8 cellular contexts compared by ENCODE assay signal in genomic region chr11:30585067-30585891, GRCh38. TPM values are rescaled to one million over a fixed set of nuclear protein-coding genes. Genes with fewer than 3 reads are reported as not detected.
DNase-seq lines count a peak whose midpoint lies in the region; ATAC-seq and TF ChIP-seq lines count a peak whose summit lies in the region.

No MANE protein-coding gene starts in this region.

- no peak for DNase-seq in AG10803 (ENCODE audit: low read depth)
- DNase-seq in T-helper 2 cell treated with Interferon-gamma antibody and Interleukin-4, amounts not matched to agents 5 μg/mL and 100 μg/mL, for 36 hours (ENCODE audit: low spot score) = no peak
- DNase-seq in foreskin fibroblast = no peak
- DNase-seq in DMS153 treated with DMSO at 0.1 percent for 48 hours (lab: John Stamatoyannopoulos, UW; ENCODE audit: unreplicated experiment) = no peak
- no peak for DNase-seq in dermis blood vessel endothelial cell

- H3K4me1 Mint-ChIP-seq in T-helper 2 cell treated with Interferon-gamma antibody and Interleukin-4, amounts not matched to agents 5 μg/mL and 100 μg/mL, for 36 hours (ENCODE audit: low read depth) = no peaks in the 10 kb centered on the region
- peaks cover 41% of the 10 kb centered on the region for H3K4me1 Mint-ChIP-seq in nephron

- no peaks in the 10 kb centered on the region for H3K9me3 Mint-ChIP-seq in T-helper 2 cell treated with Interferon-gamma antibody and Interleukin-4, amounts not matched to agents 5 μg/mL and 100 μg/mL, for 36 hours
- no peaks in the 10 kb centered on the region for H3K9me3 Mint-ChIP-seq in nephron

- H3K4me3 Mint-ChIP-seq in T-helper 2 cell treated with Interferon-gamma antibody and Interleukin-4, amounts not matched to agents 5 μg/mL and 100 μg/mL, for 36 hours = peak overlapping the region; percentile 36
- peak overlapping the region; percentile 79 to 92 (median 84) for H3K4me3 Mint-ChIP-seq in nephron

- peaks cover 53% of the 10 kb centered on the region for H3K27me3 Mint-ChIP-seq in T-helper 2 cell treated with Interferon-gamma antibody and Interleukin-4, amounts not matched to agents 5 μg/mL and 100 μg/mL, for 36 hours (ENCODE audit: low read depth)
- H3K27me3 Mint-ChIP-seq in nephron (ENCODE audit: low read depth) = peaks cover 64% of the 10 kb centered on the region

- ATAC-seq in GM21390 (IDR thresholded peaks at IDR 0.05; ENCODE audit: unreplicated experiment) (peak; percentile 29), HG03457 (IDR thresholded peaks at IDR 0.05; ENCODE audit: unreplicated experiment) (no peak)

- no peak overlapping the region for H3K27ac Mint-ChIP-seq in T-helper 2 cell treated with Interferon-gamma antibody and Interleukin-4, amounts not matched to agents 5 μg/mL and 100 μg/mL, for 36 hours
- H3K27ac Mint-ChIP-seq in nephron = peak overlapping the region; percentile 62 to 89 (median 85)

- no peak for TF ChIP-seq CTCF in AG10803 (conservative IDR thresholded peaks at IDR 0.05; ENCODE audit: low read length)
- no peak for TF ChIP-seq CTCF in foreskin fibroblast (IDR thresholded peaks at IDR 0.05; ENCODE audit: low read depth, low read length)
- no peak for TF ChIP-seq CTCF in nephron (IDR thresholded peaks at IDR 0.05; ENCODE audit: unreplicated experiment in 3 of 3)

- H3K4me3 ChIP-seq in AG10803 (ENCODE audit: low read length) (peak overlapping the region; percentile 48), foreskin fibroblast (ENCODE audit: low read depth in 1 of 2, low read length in 2 of 2) (peak overlapping the region; percentile 19 to 28)

- H3K36me3 Mint-ChIP-seq in T-helper 2 cell treated with Interferon-gamma antibody and Interleukin-4, amounts not matched to agents 5 μg/mL and 100 μg/mL, for 36 hours (ENCODE audit: low read depth) = no peaks in the 10 kb centered on the region
- peaks cover 6% of the 10 kb centered on the region for H3K36me3 Mint-ChIP-seq in nephron (ENCODE audit: low read depth)

RNA-seq across cellular contexts. Expression of gene MPPED2, which starts 0.9 kb away (rescaled TPM):
- total RNA-seq in dermis blood vessel endothelial cell = 0.09 and 0.85 TPM in 2 replicates
